ENCODE assay signal across 16 cellular contexts in genomic region chr6:17894905-17895304, GRCh38.
A peak's percentile ranks its signal among the peaks of the same experiment; 100 is the strongest.
DNase-seq lines count a peak whose midpoint lies in the region; ATAC-seq, FAIRE-seq and TF ChIP-seq lines count a peak whose summit lies in the region.
"Had no signal": no experiment of that assay in that cellular context is flagged by ENCODE, and none has a peak within 500 bp of the region (broad histone marks: within the 10 kb centered on the region; RNA-seq: fewer than 3 reads in every experiment).

No MANE protein-coding gene starts in this region.

- no peak for FAIRE-seq in HepG2 (lab: Jason Lieb, UNC)
- FAIRE-seq: GM12891 had no signal

- TF ChIP-seq CTCF in HepG2 (CRISPR knock-in tag; IDR thresholded peaks at IDR 0.05) (no peak), right lobe of liver (IDR thresholded peaks at IDR 0.05) (no peak), endodermal cell (conservative IDR thresholded peaks at IDR 0.05) (no peak), PC-3 (conservative IDR thresholded peaks at IDR 0.05; ENCODE audit: low read depth, low read length) (no peak)

- ATAC-seq in HepG2 (no peak), right lobe of liver (no peak), PC-3 (no peak)
- ATAC-seq: CD8-positive, alpha-beta T cell had no signal

- in situ Hi-C loops in HepG2 (cut with HindIII; ENCODE audit: extremely low pct_ligation_motif_present, low pct_unique_long_range_greater_than_20kb) = no loop called here

- intact Hi-C loops in HepG2 (cut with micrococcal nuclease; ENCODE audit: unreplicated experiment) (no loop called here), right lobe of liver (cut with DNase I) (no loop called here), PC-3 (cut with micrococcal nuclease) (no loop called here)

- H3K27ac ChIP-seq in HepG2 (ENCODE audit: extremely low read length, insufficient read depth, low read length) (no peak overlapping the region), right lobe of liver (no peak overlapping the region), endodermal cell (ENCODE audit: low read depth, low read length) (no peak overlapping the region), muscle layer of duodenum (ENCODE audit: low read length) (no peak overlapping the region), PC-3 (ENCODE audit: low read length) (no peak overlapping the region)
- H3K27ac ChIP-seq: BLaER1, GM23248 had no signal

- no peak overlapping the region for H3K9ac ChIP-seq in HepG2 (ENCODE audit: insufficient read depth, low read depth, low read length)
- no peak overlapping the region for H3K9ac ChIP-seq in adipocyte (ENCODE audit: low read length)
- H3K9ac ChIP-seq in endodermal cell (ENCODE audit: extremely low read depth, low read length, poor library complexity, severe bottlenecking) = no peak overlapping the region
- no peak overlapping the region for H3K9ac ChIP-seq in PC-3 (ENCODE audit: low read length)
- H3K9ac ChIP-seq: BLaER1, GM23248 had no signal

- POLR2A ChIA-PET in HepG2 (lab: Yijun Ruan, JAX) = no interaction called here
- POLR2A ChIA-PET in PC-3 (lab: Charles Lee; ENCODE audit: unreplicated experiment) = no interaction called here

- WGBS in HepG2 (ENCODE audit: low lambda C conversion rate) = 98% methylated on average over 1 of the region's 1 CpG
- 90% methylated on average over 1 of the region's 1 CpG for WGBS in right lobe of liver (ENCODE audit: insufficient coverage, low coverage, low lambda C conversion rate, missing lambda C conversion rate)
- 100% methylated on average over 1 of the region's 1 CpG; no CpG with 5 or more reads in 1 of the 2 experiments for WGBS in endodermal cell (ENCODE audit: insufficient coverage in 1 of 2, insufficient read length in 1 of 2), 2 experiments

- no peaks in the 10 kb centered on the region for H3K9me2 ChIP-seq in PC-3 (replicated peaks; ENCODE audit: low read length)

- H3K4me1 ChIP-seq in HepG2 (ENCODE audit: insufficient read depth, low read length) = peaks cover 8% of the 10 kb centered on the region; the same call in 1 of the 2 replicates
- H3K4me1 ChIP-seq in right lobe of liver = no peaks in the 10 kb centered on the region
- H3K4me1 ChIP-seq in adipocyte (ENCODE audit: control insufficient read depth, insufficient read depth, low read length) = no peaks in the 10 kb centered on the region
- H3K4me1 ChIP-seq in endodermal cell (ENCODE audit: control insufficient read depth, insufficient read depth, low read length) = no peaks in the 10 kb centered on the region
- H3K4me1 ChIP-seq in muscle layer of duodenum (ENCODE audit: control insufficient read depth in 1 of 2, insufficient read depth in 2 of 2, low read length in 2 of 2) = no peaks in the 10 kb centered on the region
- no peaks in the 10 kb centered on the region for H3K4me1 ChIP-seq in PC-3 (ENCODE audit: insufficient read depth, low read length)

- peaks cover 9 to 26% of the 10 kb centered on the region in 2 experiments for H3K36me3 ChIP-seq in HepG2 (replicated peaks in 1 of 2; ENCODE audit: control insufficient read depth in 1 of 2, insufficient read depth in 2 of 2, low read length in 2 of 2)
- no peaks in the 10 kb centered on the region for H3K36me3 ChIP-seq in right lobe of liver
- peaks cover 49% of the 10 kb centered on the region for H3K36me3 ChIP-seq in adipocyte (ENCODE audit: control insufficient read depth, insufficient read depth, low read length, severe bottlenecking)
- H3K36me3 ChIP-seq in endodermal cell (ENCODE audit: control insufficient read depth, insufficient read depth, low read length) = peaks cover 50% of the 10 kb centered on the region
- H3K36me3 ChIP-seq in muscle layer of duodenum (ENCODE audit: control insufficient read depth in 1 of 2, insufficient read depth in 2 of 2, low read length in 2 of 2) = peaks cover 13 to 29% of the 10 kb centered on the region in 2 donors
- peaks cover 32% of the 10 kb centered on the region for H3K36me3 ChIP-seq in PC-3 (ENCODE audit: low read depth, low read length)

- H3K27me3 ChIP-seq in HepG2 (ENCODE audit: control insufficient read depth in 1 of 2, insufficient read depth in 2 of 2, low read length in 2 of 2) (no peaks in the 10 kb centered on the region), right lobe of liver (no peaks in the 10 kb centered on the region), adipocyte (replicated peaks; ENCODE audit: control insufficient read depth, insufficient read depth, low read length) (no peaks in the 10 kb centered on the region), endodermal cell (ENCODE audit: control insufficient read depth, insufficient read depth, low read length, poor library complexity, severe bottlenecking) (no peaks in the 10 kb centered on the region), muscle layer of duodenum (ENCODE audit: low read depth, low read length) (no peaks in the 10 kb centered on the region), PC-3 (ENCODE audit: low read length) (no peaks in the 10 kb centered on the region)
- H3K27me3 ChIP-seq: BLaER1 had no signal

- no peak overlapping the region for H3K4me3 ChIP-seq in HepG2 (replicated peaks in 1 of 3; ENCODE audit: insufficient read depth in 1 of 3, low read depth in 2 of 3, low read length in 3 of 3)
- H3K4me3 ChIP-seq in right lobe of liver = no peak overlapping the region
- H3K4me3 ChIP-seq in adipocyte (ENCODE audit: low read length) = peak overlapping the region; percentile 49
- peak overlapping the region; percentile 39 for H3K4me3 ChIP-seq in endodermal cell (ENCODE audit: low read length)
- H3K4me3 ChIP-seq in muscle layer of duodenum (ENCODE audit: low read depth in 1 of 2, low read length in 2 of 2) = peak overlapping the region; percentile 5 to 22
- H3K4me3 ChIP-seq in PC-3 (ENCODE audit: low read length) = no peak overlapping the region
- H3K4me3 ChIP-seq: BLaER1, GM23248 had no signal

- TF ChIP-seq POLR2A in HepG2 (IDR thresholded peaks at IDR 0.05; ENCODE audit: insufficient read depth in 1 of 2, low read depth in 2 of 2, low read length in 2 of 2) = no peak
- no peak for TF ChIP-seq POLR2A in right lobe of liver (IDR thresholded peaks at IDR 0.05)

- H3K36me3 Mint-ChIP-seq in endodermal cell (ENCODE audit: low read depth) = peaks cover 67% of the 10 kb centered on the region
- H3K36me3 Mint-ChIP-seq: CD8-positive, alpha-beta T cell had no signal

- H2AFZ ChIP-seq in HepG2 (ENCODE audit: low read length) (no peak overlapping the region), PC-3 (ENCODE audit: low read length) (no peak overlapping the region)
- H2AFZ ChIP-seq: GM23248 had no signal

- H3K27ac Mint-ChIP-seq in endodermal cell = no peak overlapping the region
- H3K27ac Mint-ChIP-seq: CD8-positive, alpha-beta T cell had no signal

- H3K79me2 ChIP-seq in HepG2 (ENCODE audit: insufficient read depth, low read length) (no peaks in the 10 kb centered on the region), PC-3 (ENCODE audit: low read length) (no peaks in the 10 kb centered on the region)

- no peak for TF ChIP-seq EP300 in HepG2 (IDR thresholded peaks at IDR 0.05; ENCODE audit: low read depth in 2 of 2, low read length in 2 of 2)
- TF ChIP-seq EP300 in HepG2 (CRISPR knock-in tag; IDR thresholded peaks at IDR 0.05; ENCODE audit: borderline replicate concordance) = no peak

- DNase-seq in HepG2 (ENCODE audit: low spot score) (no peak), right lobe of liver (no peak), adipocyte (ENCODE audit: low read depth) (no peak), endodermal cell (no peak), UCSD-AML1 (lab: John Stamatoyannopoulos, UW; ENCODE audit: unreplicated experiment) (no peak), PC-3 (no peak)
- DNase-seq in activated effector memory CD4-positive, alpha-beta T cell treated with Interleukin-2 at 50 U/mL for 16 hours = no peak
- DNase-seq: 8988T; Calu3; CD8-positive, alpha-beta T cell; DMS79 treated with DMSO at 0.1 percent for 48 hours; GM23248; H7 had no signal

- H3F3A ChIP-seq in PC-3 (ENCODE audit: low read length, unreplicated experiment) = no peaks in the 10 kb centered on the region

- no TSS peak for BruUV-seq in HepG2 (replicated peaks; lab: Mats Ljungman, UMichigan)
- BruUV-seq in PC-3 (replicated peaks; lab: Mats Ljungman, UMichigan) = no TSS peak

- H3K9me3 ChIP-seq in HepG2 (ENCODE audit: low read length) = peaks cover 29% of the 10 kb centered on the region
- peaks cover 0 to 5% (median 0%) of the 10 kb centered on the region in 4 donors for H3K9me3 ChIP-seq in right lobe of liver
- H3K9me3 ChIP-seq in adipocyte (ENCODE audit: control insufficient read depth, low read length) = peaks cover 21% of the 10 kb centered on the region
- peaks cover 54% of the 10 kb centered on the region for H3K9me3 ChIP-seq in endodermal cell (ENCODE audit: control insufficient read depth, low read length)
- peaks cover 14% of the 10 kb centered on the region in 2 donors for H3K9me3 ChIP-seq in muscle layer of duodenum (ENCODE audit: control insufficient read depth in 1 of 2, low read length in 2 of 2)
- peaks cover 18% of the 10 kb centered on the region for H3K9me3 ChIP-seq in PC-3 (ENCODE audit: low read length)

- H3K4me1 Mint-ChIP-seq in endodermal cell = peaks cover 17% of the 10 kb centered on the region

- H3K4me3 Mint-ChIP-seq in endodermal cell = no peak overlapping the region
- H3K4me3 Mint-ChIP-seq: CD8-positive, alpha-beta T cell had no signal

- H3K27me3 Mint-ChIP-seq in endodermal cell (ENCODE audit: insufficient read depth) = no peaks in the 10 kb centered on the region

- CTCF ChIA-PET in HepG2 (lab: Yijun Ruan, JAX; ENCODE audit: low intra/inter-chr PET ratio, low total read pairs) = no interaction called here
- CTCF ChIA-PET in PC-3 (lab: Charles Lee) = no interaction called here

- TF ChIP-seq RAD21 in HepG2 (CRISPR knock-in tag; IDR thresholded peaks at IDR 0.05) = no peak

- H4K20me1 ChIP-seq in HepG2 (ENCODE audit: insufficient read depth, low read length) (no peaks in the 10 kb centered on the region), PC-3 (ENCODE audit: low read length) (no peaks in the 10 kb centered on the region)
- H4K20me1 ChIP-seq: BLaER1 had no signal

- peaks cover 45% of the 10 kb centered on the region for H3K9me3 Mint-ChIP-seq in endodermal cell

- no peak overlapping the region for H3K4me2 ChIP-seq in HepG2 (ENCODE audit: low read depth, low read length)
- no peak overlapping the region for H3K4me2 ChIP-seq in PC-3 (ENCODE audit: low read length)
- H3K4me2 ChIP-seq: BLaER1 had no signal

Comparison
In these comparisons a context has a peak if more than half of its experiments do, and no peak if none do; other contexts are left out.
1. H3K4me3 ChIP-seq: peak in adipocyte (single experiment), endodermal cell (single experiment) and muscle layer of duodenum (2 of 2); none in HepG2 (0 of 3), right lobe of liver (0 of 3) and PC-3 (single experiment).